37 cellular contexts compared by ENCODE assay signal in the genomic region with DNA sequence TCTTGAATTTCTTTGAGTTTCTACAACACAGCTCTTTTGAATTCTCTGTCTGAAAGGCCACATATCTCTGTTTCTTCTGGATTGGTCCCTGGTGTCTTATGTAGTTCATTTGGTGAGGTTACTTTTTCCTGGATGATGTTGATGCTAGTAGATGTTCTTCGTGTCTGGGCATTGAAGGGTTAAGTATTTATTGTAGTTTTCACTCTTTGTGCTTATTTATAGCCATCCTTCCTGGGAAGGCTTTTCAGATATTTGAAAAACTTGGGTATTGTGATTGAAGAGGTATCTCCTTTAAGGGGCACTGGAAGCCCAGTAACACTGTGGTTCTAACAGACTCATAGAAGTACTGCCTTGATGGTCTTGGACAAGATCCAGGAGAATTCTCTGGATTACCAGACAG.
"Had no signal": no experiment of that assay in that cellular context is flagged by ENCODE, and none has a peak within 500 bp of the region (broad histone marks: within the 10 kb centered on the region; RNA-seq: fewer than 3 reads in every experiment).

No MANE protein-coding gene starts in this region.

- H3K36me3 ChIP-seq: MG63 had no signal

- H3K4me3 ChIP-seq: MG63 had no signal

- H3K27me3 ChIP-seq: MG63 had no signal

- DNase-seq: Karpas-422, Kasumi-1, MG63, MM.1S, MV-4-11, NCI-H1048, NCI-H1092, NCI-H1092 treated with DMSO at 0.1 percent for 48 hours, NCI-H1105, NCI-H1105 treated with DMSO at 0.1 percent for 48 hours, NCI-H1417, NCI-H1417 treated with DMSO at 0.1 percent for 48 hours, NCI-H1436, NCI-H1436 treated with DMSO at 0.1 percent for 48 hours, NCI-H146, NCI-H1694, NCI-H1694 treated with DMSO at 0.1 percent for 48 hours, NCI-H187, NCI-H187 treated with DMSO at 0.1 percent for 48 hours, NCI-H1930, NCI-H2029, NCI-H2029 treated with DMSO at 0.1 percent for 48 hours, NCI-H2081, NCI-H2081 treated with DMSO at 0.1 percent for 48 hours, NCI-H2107, NCI-H2171, NCI-H2171 treated with DMSO at 0.1 percent for 48 hours, NCI-H2227 treated with DMSO at 0.1 percent for 48 hours, NCI-H226, NCI-H345, NCI-H446, NCI-H446 treated with DMSO at 0.1 percent for 48 hours, NCI-H510A, NCI-H510A treated with DMSO at 0.1 percent for 48 hours, NCI-H524, NCI-H524 treated with DMSO at 0.1 percent for 48 hours, NCI-H526 had no signal
